Comparison of ENCODE assay signal across 23 cellular contexts in the genomic region with DNA sequence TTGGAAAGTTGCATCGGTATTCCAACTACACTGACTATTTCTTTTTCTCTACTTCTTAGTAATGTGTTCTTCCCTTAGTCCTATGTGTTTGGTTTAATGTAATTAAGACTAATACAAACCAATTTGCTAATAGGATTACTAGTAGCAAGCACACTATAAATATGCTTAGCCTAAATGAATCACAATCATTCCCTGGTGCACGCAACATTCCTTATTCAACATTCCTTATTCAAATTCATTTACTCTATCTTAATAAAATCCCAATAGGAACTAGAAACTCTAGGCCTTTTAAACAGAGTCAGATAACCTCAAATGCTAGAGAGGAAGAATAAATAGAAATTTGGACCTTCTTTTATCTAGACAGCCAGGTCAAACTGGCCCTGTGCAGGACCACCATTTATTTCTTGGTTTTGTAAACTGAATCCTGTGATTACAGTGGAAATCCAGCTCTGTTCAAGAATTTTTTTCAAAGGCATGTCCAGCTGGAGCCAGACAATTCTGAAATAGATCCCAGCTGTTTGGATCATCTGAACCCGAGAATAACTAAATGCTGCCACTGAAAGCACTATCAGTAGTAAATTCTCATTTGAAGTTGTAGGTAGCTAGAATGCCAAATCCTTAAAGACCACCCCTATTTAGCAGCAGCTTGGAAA.
DNase-seq lines count a peak whose midpoint lies in the region; ATAC-seq and TF ChIP-seq lines count a peak whose summit lies in the region.
"Had no signal": no experiment of that assay in that cellular context is flagged by ENCODE, and none has a peak within 500 bp of the region (broad histone marks: within the 10 kb centered on the region; RNA-seq: fewer than 3 reads in every experiment).

No MANE protein-coding gene starts in this region.

- CTCF ChIA-PET in activated CD8-positive, alpha-beta T cell treated with anti-CD3 and anti-CD28 coated beads for 36 hours (lab: Charles Lee) = interaction anchor here (2.4 kb wide), 1 partner anchor 11 kb away, joined by 13 read pairs; no protein-coding TSS in a partner anchor

- no peaks in the 10 kb centered on the region for H3K9me3 Mint-ChIP-seq in activated CD8-positive, alpha-beta T cell treated with anti-CD3 and anti-CD28 coated beads for 36 hours

- DNase-seq in NCI-H82 (lab: John Stamatoyannopoulos, UW) (peak; percentile 41), NCI-H82 treated with DMSO at 0.1 percent for 48 hours (lab: John Stamatoyannopoulos, UW; ENCODE audit: unreplicated experiment) (no peak), HCEC 1CT (peak; percentile 15), left cardiac atrium (no peak), sciatic nerve (ENCODE audit: low spot score) (no peak), DMS53 (lab: John Stamatoyannopoulos, UW) (no peak)
- no peak for DNase-seq in activated CD8-positive, alpha-beta T cell treated with anti-CD3 and anti-CD28 coated beads for 36 hours
- DNase-seq: BE2C; CD4-positive, CD25-positive, alpha-beta regulatory T cell; COR-L47; DMS153; EL; GM23248; Kasumi-1; MG63; NCI-H1092; NCI-H146; NCI-H2029 treated with DMSO at 0.1 percent for 48 hours; NCI-H2171; NCI-H526 had no signal

- no peaks in the 10 kb centered on the region for H3K4me1 Mint-ChIP-seq in activated CD8-positive, alpha-beta T cell treated with anti-CD3 and anti-CD28 coated beads for 36 hours (ENCODE audit: low read depth)

- TF ChIP-seq CTCF in activated CD8-positive, alpha-beta T cell treated with anti-CD3 and anti-CD28 coated beads for 36 hours (IDR thresholded peaks at IDR 0.05) = no peak

- ATAC-seq in left cardiac atrium = peak; percentile 14 to 34
- peak; percentile 78 for ATAC-seq in sciatic nerve
- no peak for ATAC-seq in GM19023 (IDR thresholded peaks at IDR 0.05; ENCODE audit: unreplicated experiment)
- no peak for ATAC-seq in activated CD8-positive, alpha-beta T cell treated with anti-CD3 and anti-CD28 coated beads for 36 hours
- ATAC-seq: HCT116, Panc1 had no signal

- intact Hi-C loops in left cardiac atrium (cut with DNase I) (no loop called here), sciatic nerve (cut with DNase I) (no loop called here)
- intact Hi-C loops in activated CD8-positive, alpha-beta T cell treated with anti-CD3 and anti-CD28 coated beads for 36 hours (cut with micrococcal nuclease) = no loop called here

- peaks cover 6% of the 10 kb centered on the region for H3K27me3 Mint-ChIP-seq in activated CD8-positive, alpha-beta T cell treated with anti-CD3 and anti-CD28 coated beads for 36 hours
- H3K27me3 Mint-ChIP-seq: CD4-positive, CD25-positive, alpha-beta regulatory T cell had no signal

- H3K36me3 Mint-ChIP-seq in activated CD8-positive, alpha-beta T cell treated with anti-CD3 and anti-CD28 coated beads for 36 hours (ENCODE audit: low read depth) = no peaks in the 10 kb centered on the region
- H3K36me3 Mint-ChIP-seq: CD4-positive, CD25-positive, alpha-beta regulatory T cell had no signal

- no peak overlapping the region for H3K27ac Mint-ChIP-seq in activated CD8-positive, alpha-beta T cell treated with anti-CD3 and anti-CD28 coated beads for 36 hours
- H3K27ac Mint-ChIP-seq: CD4-positive, CD25-positive, alpha-beta regulatory T cell had no signal

- POLR2A ChIA-PET in activated CD8-positive, alpha-beta T cell treated with anti-CD3 and anti-CD28 coated beads for 36 hours (lab: Charles Lee) = no interaction called here

- no peak overlapping the region for H3K4me3 Mint-ChIP-seq in activated CD8-positive, alpha-beta T cell treated with anti-CD3 and anti-CD28 coated beads for 36 hours
- H3K4me3 Mint-ChIP-seq: CD4-positive, CD25-positive, alpha-beta regulatory T cell had no signal

Comparison
In these comparisons a context has a peak if more than half of its experiments do, and no peak if none do; other contexts are left out.
1. DNase-seq: peak in NCI-H82 (single experiment) and HCEC 1CT (single experiment); none in NCI-H82 treated with DMSO at 0.1 percent for 48 hours (single experiment), left cardiac atrium (single experiment), sciatic nerve (single experiment), activated CD8-positive, alpha-beta T cell treated with anti-CD3 and anti-CD28 coated beads for 36 hours (single experiment) and DMS53 (single experiment).
2. ATAC-seq: peak in left cardiac atrium (2 of 2) and sciatic nerve (single experiment); none in GM19023 (single experiment) and activated CD8-positive, alpha-beta T cell treated with anti-CD3 and anti-CD28 coated beads for 36 hours (single experiment).